Comparison of ENCODE assay signal across 8 cellular contexts in the genomic region with DNA sequence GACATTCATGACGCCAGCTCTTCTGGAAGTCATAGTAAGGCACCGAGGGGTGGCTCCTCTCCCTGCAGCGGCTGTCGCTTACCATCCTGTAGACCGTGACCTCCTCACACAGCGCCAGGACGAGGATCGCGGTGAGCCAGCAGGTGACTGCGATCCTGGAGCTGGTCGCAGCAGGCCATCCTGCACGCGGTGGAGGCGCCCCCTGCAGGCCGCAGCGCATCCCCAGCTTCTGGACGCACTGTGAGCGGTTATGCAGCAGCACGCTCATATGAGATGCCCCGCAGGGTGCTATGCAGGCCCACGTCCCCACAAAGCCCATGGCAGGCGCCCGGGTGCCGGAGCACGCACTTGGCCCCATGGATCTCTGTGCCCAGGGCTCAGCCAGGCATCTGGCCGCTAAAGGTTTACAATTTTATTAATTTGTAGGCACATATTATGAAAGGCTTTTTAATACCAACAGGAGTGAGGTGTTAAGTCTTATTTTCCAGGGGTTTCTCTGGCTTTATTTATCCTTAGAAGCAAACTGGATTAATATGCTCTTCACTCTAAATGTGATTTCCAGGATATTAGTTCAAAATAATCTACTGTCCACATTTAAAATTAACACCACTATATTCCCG. TPM values are rescaled to one million over a fixed set of nuclear protein-coding genes. Genes with fewer than 3 reads are reported as not detected.
A peak's percentile ranks its signal among the peaks of the same experiment; 100 is the strongest.
DNase-seq lines count a peak whose midpoint lies in the region; ATAC-seq, FAIRE-seq and TF ChIP-seq lines count a peak whose summit lies in the region.

No MANE protein-coding gene starts in this region.

- H3K9me1 ChIP-seq in endothelial cell of umbilical vein (replicated peaks; ENCODE audit: control insufficient read depth, extremely low read depth, insufficient read depth, low read length), result no peaks in the 10 kb centered on the region

- POLR2A ChIA-PET in activated CD4-positive, alpha-beta T cell treated with anti-CD3 and anti-CD28 coated beads, Interleukin-2, amount 10 ng/mL, durations not matched to agents 7 days and 5 days (lab: Charles Lee), result no interaction called here
- POLR2A ChIA-PET in endothelial cell of umbilical vein (lab: Charles Lee), result no interaction called here

- no TSS peak for BruUV-seq in endothelial cell of umbilical vein (replicated peaks; lab: Mats Ljungman, UMichigan)

- no peak overlapping the region for H3K27ac Mint-ChIP-seq in activated CD4-positive, alpha-beta T cell treated with anti-CD3 and anti-CD28 coated beads, Interleukin-2, amount 10 ng/mL, durations not matched to agents 7 days and 5 days
- no peak overlapping the region for H3K27ac Mint-ChIP-seq in nephron progenitor cell

- ATAC-seq in GM19455 (IDR thresholded peaks at IDR 0.05; ENCODE audit: unreplicated experiment) (no peak), HG03565 (IDR thresholded peaks at IDR 0.05; ENCODE audit: unreplicated experiment) (no peak)

- H3K36me3 ChIP-seq in H7 (replicated peaks; ENCODE audit: control insufficient read depth, insufficient read depth, low read length) (peaks cover 2% of the 10 kb centered on the region; the same call in 1 of the 2 replicates), endothelial cell of umbilical vein (ENCODE audit: control insufficient read depth in 2 of 2, extremely low read depth in 1 of 2, insufficient read depth in 2 of 2, low read length in 2 of 2) (peaks cover 0 to 4% of the 10 kb centered on the region in 2 experiments)

- FAIRE-seq in endothelial cell of umbilical vein (lab: Jason Lieb, UNC), result peak; percentile 33

- H4K20me1 ChIP-seq in endothelial cell of umbilical vein (replicated peaks; ENCODE audit: control insufficient read depth, extremely low read depth, insufficient read depth, low read length), result no peaks in the 10 kb centered on the region

- H3K4me1 ChIP-seq in endothelial cell of umbilical vein (ENCODE audit: control insufficient read depth, extremely low read depth, insufficient read depth, low read length), result no peaks in the 10 kb centered on the region

- H3K9ac ChIP-seq in endothelial cell of umbilical vein (replicated peaks; ENCODE audit: extremely low read depth, insufficient read depth, low read length), result no peak overlapping the region

- H3K9me3 Mint-ChIP-seq in activated CD4-positive, alpha-beta T cell treated with anti-CD3 and anti-CD28 coated beads, Interleukin-2, amount 10 ng/mL, durations not matched to agents 7 days and 5 days, result no peaks in the 10 kb centered on the region
- H3K9me3 Mint-ChIP-seq in nephron progenitor cell, result no peaks in the 10 kb centered on the region

- H3K9me3 ChIP-seq in endothelial cell of umbilical vein (replicated peaks; ENCODE audit: control insufficient read depth, insufficient read depth, low read length), result no peaks in the 10 kb centered on the region

- H3K4me3 Mint-ChIP-seq in activated CD4-positive, alpha-beta T cell treated with anti-CD3 and anti-CD28 coated beads, Interleukin-2, amount 10 ng/mL, durations not matched to agents 7 days and 5 days, result no peak overlapping the region
- no peak overlapping the region for H3K4me3 Mint-ChIP-seq in nephron progenitor cell

- no peak overlapping the region for H3K4me2 ChIP-seq in endothelial cell of umbilical vein (ENCODE audit: insufficient read depth, low read length)

- intact Hi-C loops in endothelial cell of umbilical vein (cut with micrococcal nuclease), result loop anchor here (5.0 kb wide), 1 partner anchor 186 kb away; a partner anchor contains a TSS

- DNase-seq in H7, result peak; percentile 89
- peak; percentile 28 for DNase-seq in activated CD4-positive, alpha-beta T cell treated with anti-CD3 and anti-CD28 coated beads, Interleukin-2, amount 10 ng/mL, durations not matched to agents 7 days and 5 days
- peak; percentile 37 for DNase-seq in endothelial cell of umbilical vein (ENCODE audit: low read depth, low spot score)
- peak; percentile 79 for DNase-seq in nephron progenitor cell
- no peak for DNase-seq in RPMI8226
- DNase-seq in kidney glomerular epithelial cell (lab: John Stamatoyannopoulos, UW), result no peak

- H3K36me3 Mint-ChIP-seq in activated CD4-positive, alpha-beta T cell treated with anti-CD3 and anti-CD28 coated beads, Interleukin-2, amount 10 ng/mL, durations not matched to agents 7 days and 5 days (ENCODE audit: low read depth), result peaks cover 24% of the 10 kb centered on the region
- peaks cover 54% of the 10 kb centered on the region for H3K36me3 Mint-ChIP-seq in nephron progenitor cell (ENCODE audit: low read depth)

- no peak overlapping the region for H3K27ac ChIP-seq in endothelial cell of umbilical vein (ENCODE audit: insufficient read depth, low read depth, low read length)

- dilution Hi-C loops in endothelial cell of umbilical vein (cut with MboI; ENCODE audit: extremely low pct_ligation_motif_present, low sequenced_read_pairs), result no loop called here

- H3K4me3 ChIP-seq in H7 (ENCODE audit: insufficient read depth, low read depth, low read length) (no peak overlapping the region), endothelial cell of umbilical vein (replicated peaks in 1 of 3; ENCODE audit: insufficient read depth in 1 of 3, low read depth in 1 of 3, low read length in 3 of 3) (no peak overlapping the region)

- TF ChIP-seq CTCF in endothelial cell of umbilical vein (IDR thresholded peaks at IDR 0.05; ENCODE audit: extremely low read depth in 1 of 2, insufficient read depth in 1 of 2, low read depth in 1 of 2, low read length in 2 of 2) (peak; percentile 77 to 80), nephron progenitor cell (IDR thresholded peaks at IDR 0.05) (peak; percentile 76)

- CTCF ChIA-PET in activated CD4-positive, alpha-beta T cell treated with anti-CD3 and anti-CD28 coated beads, Interleukin-2, amount 10 ng/mL, durations not matched to agents 7 days and 5 days (lab: Charles Lee), result no interaction called here
- CTCF ChIA-PET in endothelial cell of umbilical vein (lab: Charles Lee), result interaction anchor here (0.6 to 2.2 kb wide), 16 partner anchors 10 to 231 kb away, joined by 3 to 9 read pairs (median 4); a partner anchor contains a TSS

- no peak for TF ChIP-seq POLR2A in endothelial cell of umbilical vein (IDR thresholded peaks at IDR 0.05; ENCODE audit: low read depth, low read length)

- H3K27me3 ChIP-seq in H7 (ENCODE audit: control insufficient read depth, insufficient read depth, low read length) (no peaks in the 10 kb centered on the region), endothelial cell of umbilical vein (ENCODE audit: control insufficient read depth in 2 of 2, insufficient read depth in 2 of 2, low read length in 2 of 2) (no peaks in the 10 kb centered on the region)

- H3K4me1 Mint-ChIP-seq in activated CD4-positive, alpha-beta T cell treated with anti-CD3 and anti-CD28 coated beads, Interleukin-2, amount 10 ng/mL, durations not matched to agents 7 days and 5 days, result no peaks in the 10 kb centered on the region
- no peaks in the 10 kb centered on the region for H3K4me1 Mint-ChIP-seq in nephron progenitor cell

- H3K27me3 Mint-ChIP-seq in activated CD4-positive, alpha-beta T cell treated with anti-CD3 and anti-CD28 coated beads, Interleukin-2, amount 10 ng/mL, durations not matched to agents 7 days and 5 days, result no peaks in the 10 kb centered on the region
- H3K27me3 Mint-ChIP-seq in nephron progenitor cell (ENCODE audit: low read depth, poor library complexity), result no peaks in the 10 kb centered on the region

- H3K79me2 ChIP-seq in endothelial cell of umbilical vein (ENCODE audit: control insufficient read depth, insufficient read depth, low read length), result no peaks in the 10 kb centered on the region

- no peak overlapping the region for H2AFZ ChIP-seq in endothelial cell of umbilical vein (ENCODE audit: low read depth, low read length)

TF ChIP-seq in endothelial cell of umbilical vein, 7 proteins besides CTCF, POLR2A, EP300 and RAD21:
- TF ChIP-seq GATA2 (IDR thresholded peaks at IDR 0.05; ENCODE audit: insufficient read depth, insufficient read length, low read depth, low read length) (no peak), EZH2 (IDR thresholded peaks at IDR 0.05; ENCODE audit: borderline replicate concordance, low read depth, low read length, severe bottlenecking) (no peak), POLR2AphosphoS5 (IDR thresholded peaks at IDR 0.05; ENCODE audit: insufficient read depth, low read depth, low read length) (no peak), FOS (IDR thresholded peaks at IDR 0.05; ENCODE audit: borderline replicate concordance, insufficient read depth, low read length) (no peak), MYC (IDR thresholded peaks at IDR 0.05; ENCODE audit: low read depth, low read length) (no peak), JUN (IDR thresholded peaks at IDR 0.05; ENCODE audit: borderline replicate concordance, insufficient read depth, insufficient read length, low read depth) (no peak)
- TF ChIP-seq, protein P1, sequence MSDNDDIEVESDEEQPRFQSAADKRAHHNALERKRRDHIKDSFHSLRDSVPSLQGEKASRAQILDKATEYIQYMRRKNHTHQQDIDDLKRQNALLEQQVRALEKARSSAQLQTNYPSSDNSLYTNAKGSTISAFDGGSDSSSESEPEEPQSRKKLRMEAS (IDR thresholded peaks at IDR 0.05; ENCODE audit: insufficient read depth, insufficient read length), result no peak

RNA-seq across cellular contexts. Expression of a gene that starts 35.6 kb away (rescaled TPM):
- total RNA-seq in H7 (2014; rRNA removed; shearing (Covaris generic)), result 40.6 and 42.2 TPM in 2 replicates
- total RNA-seq in activated CD4-positive, alpha-beta T cell treated with anti-CD3 and anti-CD28 coated beads, Interleukin-2, amount 10 ng/mL, durations not matched to agents 7 days and 5 days, result 10 to 100 TPM; 68.4 to 70.5 TPM
- 55.7 and 59.1 TPM in 2 replicates for total RNA-seq in endothelial cell of umbilical vein
- polyA plus RNA-seq in endothelial cell of umbilical vein, result 22.1 and 22.8 TPM in 2 replicates
- 34.2 and 34.8 TPM in 2 replicates for polyA plus RNA-seq in endothelial cell of umbilical vein (2011; cell fraction: cytosol; rRNA removed)
- 78.8 and 84.8 TPM in 2 replicates for polyA plus RNA-seq in endothelial cell of umbilical vein (2011; cell fraction: nucleus; rRNA removed)
- 41.8 and 51.4 TPM in 2 replicates for polyA plus RNA-seq in endothelial cell of umbilical vein (2012)
- 54.9 and 57.3 TPM in 2 replicates for polyA minus RNA-seq in endothelial cell of umbilical vein
- 11.9 TPM for polyA minus RNA-seq in endothelial cell of umbilical vein (2011; cell fraction: cytosol; rRNA and poly(A)+ RNA removed)
- 115 and 118 TPM in 2 replicates for polyA minus RNA-seq in endothelial cell of umbilical vein (2011; cell fraction: nucleus; rRNA and poly(A)+ RNA removed)

RNA-seq across cellular contexts. Expression of a gene that starts 45.1 kb away (rescaled TPM):
- total RNA-seq in H7 (2014; rRNA removed; shearing (Covaris generic)), result 7.9 and 12.8 TPM in 2 replicates
- 10 to 100 TPM; 12.6 to 14.5 TPM for total RNA-seq in activated CD4-positive, alpha-beta T cell treated with anti-CD3 and anti-CD28 coated beads, Interleukin-2, amount 10 ng/mL, durations not matched to agents 7 days and 5 days
- 10.1 and 13.1 TPM in 2 replicates for total RNA-seq in endothelial cell of umbilical vein
- 4.0 and 4.9 TPM in 2 replicates for polyA plus RNA-seq in endothelial cell of umbilical vein
- polyA plus RNA-seq in endothelial cell of umbilical vein (2011; cell fraction: cytosol; rRNA removed), result 6.6 and 7.8 TPM in 2 replicates
- polyA plus RNA-seq in endothelial cell of umbilical vein (2011; cell fraction: nucleus; rRNA removed), result 12.6 and 14.2 TPM in 2 replicates
- polyA plus RNA-seq in endothelial cell of umbilical vein (2012), result 10.6 and 12.7 TPM in 2 replicates
- polyA minus RNA-seq in endothelial cell of umbilical vein, result 4.8 and 5.1 TPM in 2 replicates
- 2.6 TPM for polyA minus RNA-seq in endothelial cell of umbilical vein (2011; cell fraction: cytosol; rRNA and poly(A)+ RNA removed)
- polyA minus RNA-seq in endothelial cell of umbilical vein (2011; cell fraction: nucleus; rRNA and poly(A)+ RNA removed), result 8.4 and 12.9 TPM in 2 replicates

Comparison
In these comparisons a context has a peak if more than half of its experiments do, and no peak if none do; other contexts are left out.
1. DNase-seq: peak in H7 (single experiment), activated CD4-positive, alpha-beta T cell treated with anti-CD3 and anti-CD28 coated beads, Interleukin-2, amount 10 ng/mL, durations not matched to agents 7 days and 5 days (single experiment), endothelial cell of umbilical vein (single experiment) and nephron progenitor cell (single experiment); none in RPMI8226 (single experiment) and kidney glomerular epithelial cell (single experiment).